ENCODE assay signal across 21 cellular contexts in genomic region chr3:43372809-43373587, GRCh38.
DNase-seq lines count a peak whose midpoint lies in the region; ATAC-seq and TF ChIP-seq lines count a peak whose summit lies in the region.
"Had no signal": no experiment of that assay in that cellular context is flagged by ENCODE, and none has a peak within 500 bp of the region (broad histone marks: within the 10 kb centered on the region; RNA-seq: fewer than 3 reads in every experiment).

No MANE protein-coding gene starts in this region.

- peaks cover 26% of the 10 kb centered on the region for H3K4me1 Mint-ChIP-seq in WTC11

- peak overlapping the region; percentile 13 for H3K4me3 Mint-ChIP-seq in WTC11
- H3K4me3 Mint-ChIP-seq: activated naive CD4-positive, alpha-beta T cell treated with anti-CD3 and anti-CD28 coated beads, Interleukin-2, amount 50 U/mL, for 24 hours; T-helper 1 cell treated with Interleukin-12 subunit alpha and Interleukin-12 subunit beta and Interleukin-4 antibody, amounts not matched to agents 30 μg/mL and 1 μg/mL, for 36 hours had no signal

- H3K4me1 ChIP-seq in iPS DF 6.9 (ENCODE audit: control insufficient read depth, insufficient read depth, low read length) (peaks cover 6% of the 10 kb centered on the region; the same call in 1 of the 2 replicates), osteoblast (ENCODE audit: insufficient read depth, low read length) (peaks cover 10% of the 10 kb centered on the region)

- no peak for TF ChIP-seq CTCF in WTC11 (IDR thresholded peaks at IDR 0.05)
- TF ChIP-seq CTCF in osteoblast (IDR thresholded peaks at IDR 0.05; ENCODE audit: extremely low read depth, low read depth, low read length): no peak

- no peaks in the 10 kb centered on the region for H3K27me3 Mint-ChIP-seq in WTC11 (ENCODE audit: low read depth)
- H3K27me3 Mint-ChIP-seq: activated naive CD4-positive, alpha-beta T cell treated with anti-CD3 and anti-CD28 coated beads, Interleukin-2, amount 50 U/mL, for 24 hours had no signal

- no peak overlapping the region for H3K4me2 ChIP-seq in osteoblast (ENCODE audit: insufficient read depth, low read length)

- H3K79me2 ChIP-seq in osteoblast (ENCODE audit: insufficient read depth, low read length): no peaks in the 10 kb centered on the region

- H3K36me3 Mint-ChIP-seq in WTC11: no peaks in the 10 kb centered on the region
- H3K36me3 Mint-ChIP-seq: activated naive CD4-positive, alpha-beta T cell treated with anti-CD3 and anti-CD28 coated beads, Interleukin-2, amount 50 U/mL, for 24 hours; CD8-positive, alpha-beta memory T cell; immature natural killer cell had no signal

- H3K9me3 Mint-ChIP-seq in WTC11: no peaks in the 10 kb centered on the region
- H3K9me3 Mint-ChIP-seq: activated naive CD4-positive, alpha-beta T cell treated with anti-CD3 and anti-CD28 coated beads, Interleukin-2, amount 50 U/mL, for 24 hours; CD8-positive, alpha-beta memory T cell; immature natural killer cell; T-helper 1 cell treated with Interleukin-12 subunit alpha and Interleukin-12 subunit beta and Interleukin-4 antibody, amounts not matched to agents 30 μg/mL and 1 μg/mL, for 36 hours had no signal

- no peak overlapping the region for H3K27ac ChIP-seq in iPS DF 6.9 (ENCODE audit: low read length)
- no peak overlapping the region for H3K27ac ChIP-seq in osteoblast (ENCODE audit: low read depth, low read length)
- H3K27ac ChIP-seq: 22Rv1, upper lobe of left lung had no signal

- ATAC-seq in WTC11: peak; percentile 73
- no peak for ATAC-seq in GM21825 (IDR thresholded peaks at IDR 0.05; ENCODE audit: unreplicated experiment)
- ATAC-seq in HG02981 (IDR thresholded peaks at IDR 0.05; ENCODE audit: unreplicated experiment): no peak
- ATAC-seq: mucosa of descending colon had no signal

- H3K27me3 ChIP-seq in iPS DF 6.9 (ENCODE audit: control insufficient read depth, insufficient read depth, low read length): no peaks in the 10 kb centered on the region
- no peaks in the 10 kb centered on the region for H3K27me3 ChIP-seq in osteoblast (ENCODE audit: insufficient read depth, low read length)
- H3K27me3 ChIP-seq: upper lobe of left lung had no signal

- WGBS in iPS DF 6.9 (ENCODE audit: insufficient coverage, insufficient read length): no CpG with 5 or more reads among the region's 11 CpGs

- POLR2A ChIA-PET in WTC11 (lab: Charles Lee): no interaction called here

- H4K20me1 ChIP-seq in osteoblast (ENCODE audit: insufficient read depth, low read length): peaks cover 4% of the 10 kb centered on the region

- H3K9me3 ChIP-seq in iPS DF 6.9 (ENCODE audit: control insufficient read depth, insufficient read depth, low read length) (no peaks in the 10 kb centered on the region), osteoblast (ENCODE audit: low read depth, low read length) (no peaks in the 10 kb centered on the region)
- H3K9me3 ChIP-seq: mucosa of descending colon, upper lobe of left lung had no signal

- peak overlapping the region; percentile 78 for H3K27ac Mint-ChIP-seq in WTC11
- H3K27ac Mint-ChIP-seq: activated naive CD4-positive, alpha-beta T cell treated with anti-CD3 and anti-CD28 coated beads, Interleukin-2, amount 50 U/mL, for 24 hours had no signal

- H3K4me3 ChIP-seq in iPS DF 6.9 (ENCODE audit: low read length) (no peak overlapping the region), osteoblast (ENCODE audit: insufficient read depth, low read length) (no peak overlapping the region)
- H3K4me3 ChIP-seq: mucosa of descending colon, upper lobe of left lung had no signal

- H2AFZ ChIP-seq in osteoblast (ENCODE audit: low read length): no peak overlapping the region

- H3K36me3 ChIP-seq in iPS DF 6.9 (ENCODE audit: control insufficient read depth, insufficient read depth, low read length): no peaks in the 10 kb centered on the region
- no peaks in the 10 kb centered on the region for H3K36me3 ChIP-seq in osteoblast (ENCODE audit: insufficient read depth, low read length)
- H3K36me3 ChIP-seq: upper lobe of left lung had no signal

- DNase-seq in NCI-H1694 treated with DMSO at 0.1 percent for 48 hours (lab: John Stamatoyannopoulos, UW) (peak; percentile 10), NCI-H1694 (lab: John Stamatoyannopoulos, UW) (no peak), WTC11 (ENCODE audit: low spot score) (no peak), iPS DF 6.9 (ENCODE audit: low read depth, low spot score) (peak; percentile 22), osteoblast (ENCODE audit: insufficient read length, low spot score, missing footprints) (peak; percentile 82), T-helper 2 cell (no peak)
- DNase-seq: activated CD4-positive, alpha-beta T cell treated with anti-CD3 and anti-CD28 coated beads for 4 hours; CD8-positive, alpha-beta memory T cell; DMS153; GF-D8; immature natural killer cell; Karpas-422; mucosa of descending colon; NCI-H1930; nucleus accumbens; upper lobe of left lung had no signal

- CTCF ChIA-PET in WTC11 (lab: Charles Lee): interaction anchor here (1.2 to 1.6 kb wide), 3 partner anchors 13 to 149 kb away, joined by 4 to 5 read pairs (median 5); no protein-coding TSS in a partner anchor

TF ChIP-seq in WTC11, 78 proteins besides CTCF, POLR2A, EP300 and RAD21:
- TF ChIP-seq IRF2 (CRISPR knock-in tag; IDR thresholded peaks at IDR 0.05; ENCODE audit: borderline replicate concordance, low read depth) (no peak), IRF1 (CRISPR knock-in tag; IDR thresholded peaks at IDR 0.05) (no peak), ATF6 (CRISPR knock-in tag; IDR thresholded peaks at IDR 0.05) (no peak), OVOL2 (CRISPR knock-in tag; IDR thresholded peaks at IDR 0.05; ENCODE audit: borderline replicate concordance) (no peak), TCF7 (CRISPR knock-in tag; IDR thresholded peaks at IDR 0.05; ENCODE audit: low read depth) (no peak)

Comparison
In these comparisons a context has a peak if more than half of its experiments do, and no peak if none do; other contexts are left out.
1. DNase-seq: peak in NCI-H1694 treated with DMSO at 0.1 percent for 48 hours (single experiment), iPS DF 6.9 (single experiment) and osteoblast (single experiment); none in NCI-H1694 (single experiment), WTC11 (single experiment) and T-helper 2 cell (0 of 5).